ENCODE assay signal across 9 cellular contexts in the genomic region with DNA sequence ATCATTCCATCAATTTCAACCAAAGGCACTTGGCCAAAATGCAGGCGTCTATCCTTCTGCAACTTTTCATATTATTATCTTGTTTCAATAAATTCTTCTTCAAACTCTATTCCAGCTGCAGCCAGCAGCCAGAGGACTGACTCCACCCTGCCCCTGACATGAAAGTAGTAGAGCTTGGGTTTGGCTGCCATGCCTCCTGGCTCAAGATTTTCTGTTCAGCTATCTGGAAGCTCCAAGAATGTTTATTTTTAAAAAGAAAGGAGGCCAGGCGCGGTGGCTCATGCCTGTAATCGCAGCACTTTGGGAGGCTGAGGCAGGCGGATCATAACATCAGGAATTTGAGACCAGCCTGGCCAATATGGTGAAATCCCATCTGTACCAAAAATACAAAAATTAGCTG. TPM values are rescaled to one million over a fixed set of nuclear protein-coding genes. Genes with fewer than 3 reads are reported as not detected.
"Had no signal": no experiment of that assay in that cellular context is flagged by ENCODE, and none has a peak within 500 bp of the region (broad histone marks: within the 10 kb centered on the region; RNA-seq: fewer than 3 reads in every experiment).

No MANE protein-coding gene starts in this region.

- H3K9me3 ChIP-seq: HAP-1 had no signal

- FAIRE-seq: HepG2 had no signal

- H3K27ac Mint-ChIP-seq: HFFc6 had no signal

- H3K9me3 Mint-ChIP-seq: HFFc6, IgD-negative memory B cell had no signal

- H3K4me2 ChIP-seq: KMS-11 had no signal

- H3K27ac ChIP-seq: HL-60, KMS-11 had no signal

- H3K4me3 Mint-ChIP-seq: HFFc6, IgD-negative memory B cell had no signal

- H3K4me3 ChIP-seq: HAP-1 had no signal

- H3K36me3 ChIP-seq: HAP-1 had no signal

- DNase-seq: GOT3, H7, HFFc6, KBM-7 had no signal

- H3K36me3 Mint-ChIP-seq: IgD-negative memory B cell had no signal

- H3K9ac ChIP-seq: KMS-11 had no signal

RNA-seq across cellular contexts. Expression of gene DNAH7, which starts 4.9 kb away (rescaled TPM):
- polyA plus RNA-seq: HepG2 had no signal
